15 cellular contexts compared by ENCODE assay signal in genomic region chr3:55899887-55900286, GRCh38.
DNase-seq lines count a peak whose midpoint lies in the region; ATAC-seq and TF ChIP-seq lines count a peak whose summit lies in the region.
"Had no signal": no experiment of that assay in that cellular context is flagged by ENCODE, and none has a peak within 500 bp of the region (broad histone marks: within the 10 kb centered on the region; RNA-seq: fewer than 3 reads in every experiment).

No MANE protein-coding gene starts in this region.

- H3K27me3 ChIP-seq in GM23338 (ENCODE audit: insufficient read depth) = no peaks in the 10 kb centered on the region
- no peaks in the 10 kb centered on the region for H3K27me3 ChIP-seq in hepatocyte

- H3K27ac Mint-ChIP-seq in GM23338 = no peak overlapping the region
- no peak overlapping the region for H3K27ac Mint-ChIP-seq in activated CD4-positive, alpha-beta memory T cell treated with anti-CD3 and anti-CD28 coated beads for 36 hours
- H3K27ac Mint-ChIP-seq: activated naive CD4-positive, alpha-beta T cell treated with anti-CD3 and anti-CD28 coated beads for 36 hours had no signal

- H3K4me2 ChIP-seq in GM23338 = no peak overlapping the region
- H3K4me2 ChIP-seq in hepatocyte = no peak overlapping the region

- H3K9me2 ChIP-seq in GM23338 (ENCODE audit: insufficient read depth) (no peaks in the 10 kb centered on the region), hepatocyte (replicated peaks; ENCODE audit: insufficient read depth) (no peaks in the 10 kb centered on the region)

- H3K36me3 ChIP-seq in GM23338 (ENCODE audit: insufficient read depth) (no peaks in the 10 kb centered on the region), hepatocyte (replicated peaks; ENCODE audit: insufficient read depth, low read depth) (no peaks in the 10 kb centered on the region)

- H2AFZ ChIP-seq in GM23338 (no peak overlapping the region), hepatocyte (no peak overlapping the region)
- H2AFZ ChIP-seq: GM23248 had no signal

- H3F3A ChIP-seq in GM23338 (replicated peaks; ENCODE audit: low read depth) = no peaks in the 10 kb centered on the region

- CTCF ChIA-PET in activated CD4-positive, alpha-beta memory T cell treated with anti-CD3 and anti-CD28 coated beads for 36 hours (lab: Charles Lee) = no interaction called here

- H3K9me3 Mint-ChIP-seq in GM23338 = no peaks in the 10 kb centered on the region
- H3K9me3 Mint-ChIP-seq in activated CD4-positive, alpha-beta memory T cell treated with anti-CD3 and anti-CD28 coated beads for 36 hours = peaks cover under 1% of the 10 kb centered on the region
- H3K9me3 Mint-ChIP-seq: activated naive CD4-positive, alpha-beta T cell treated with anti-CD3 and anti-CD28 coated beads for 36 hours had no signal

- peaks cover 16% of the 10 kb centered on the region for H3K4me1 Mint-ChIP-seq in GM23338
- no peaks in the 10 kb centered on the region for H3K4me1 Mint-ChIP-seq in activated CD4-positive, alpha-beta memory T cell treated with anti-CD3 and anti-CD28 coated beads for 36 hours (ENCODE audit: low read depth)

- H3K27ac ChIP-seq in 22Rv1 (no peak overlapping the region), GM23338 (ENCODE audit: low read depth) (no peak overlapping the region), hepatocyte (no peak overlapping the region), substantia nigra (ENCODE audit: low read depth, low read length, poor library complexity, severe bottlenecking) (no peak overlapping the region)
- H3K27ac ChIP-seq: GM23248 had no signal

- POLR2A ChIA-PET in activated CD4-positive, alpha-beta memory T cell treated with anti-CD3 and anti-CD28 coated beads for 36 hours (lab: Charles Lee) = no interaction called here

- 61% methylated on average over 3 of the region's 3 CpGs for WGBS in hepatocyte (ENCODE audit: low lambda C conversion rate, missing lambda C conversion rate)

- DNase-seq in GM23338 (ENCODE audit: low spot score) = peak; percentile 73
- DNase-seq in SK-MEL-5 (ENCODE audit: low read depth, low spot score) = peak; percentile 45
- peak; percentile 21 for DNase-seq in hepatocyte (ENCODE audit: low spot score)
- no peak for DNase-seq in activated CD4-positive, alpha-beta memory T cell treated with anti-CD3 and anti-CD28 coated beads for 36 hours
- no peak for DNase-seq in activated naive CD4-positive, alpha-beta T cell treated with anti-CD3 and anti-CD28 coated beads, Interleukin-2, amount 50 U/mL, for 16 hours
- DNase-seq in SKM-1 (lab: John Stamatoyannopoulos, UW; ENCODE audit: unreplicated experiment) = no peak
- DNase-seq in substantia nigra (lab: John Stamatoyannopoulos, UW) = no peak
- DNase-seq: activated naive CD4-positive, alpha-beta T cell treated with anti-CD3 and anti-CD28 coated beads for 36 hours; dermis blood vessel endothelial cell; EL; GM23248; NCI-H2171 treated with DMSO at 0.1 percent for 48 hours; SIG-M5; stimulated activated CD4-positive, alpha-beta T cell treated with anti-CD3 and anti-CD28 coated beads, Interleukin-4, amount 100 ng/mL, for 1 hour had no signal

- H4K20me1 ChIP-seq in GM23338 (replicated peaks; ENCODE audit: insufficient read depth) = no peaks in the 10 kb centered on the region
- no peaks in the 10 kb centered on the region for H4K20me1 ChIP-seq in hepatocyte (ENCODE audit: insufficient read depth, poor library complexity, severe bottlenecking)

- H3K4me3 Mint-ChIP-seq in GM23338 = no peak overlapping the region
- H3K4me3 Mint-ChIP-seq in activated CD4-positive, alpha-beta memory T cell treated with anti-CD3 and anti-CD28 coated beads for 36 hours = no peak overlapping the region
- H3K4me3 Mint-ChIP-seq: activated naive CD4-positive, alpha-beta T cell treated with anti-CD3 and anti-CD28 coated beads for 36 hours had no signal

- intact Hi-C loops in activated CD4-positive, alpha-beta memory T cell treated with anti-CD3 and anti-CD28 coated beads for 36 hours (cut with micrococcal nuclease) = no loop called here

- H3K79me2 ChIP-seq in GM23338 (replicated peaks; ENCODE audit: insufficient read depth) (no peaks in the 10 kb centered on the region), hepatocyte (no peaks in the 10 kb centered on the region)

- no peaks in the 10 kb centered on the region for H3K36me3 Mint-ChIP-seq in GM23338 (ENCODE audit: low read depth)
- no peaks in the 10 kb centered on the region for H3K36me3 Mint-ChIP-seq in activated CD4-positive, alpha-beta memory T cell treated with anti-CD3 and anti-CD28 coated beads for 36 hours

- H3K27me3 Mint-ChIP-seq in GM23338 (ENCODE audit: insufficient read depth, low read depth, poor library complexity) = no peaks in the 10 kb centered on the region
- no peaks in the 10 kb centered on the region for H3K27me3 Mint-ChIP-seq in activated CD4-positive, alpha-beta memory T cell treated with anti-CD3 and anti-CD28 coated beads for 36 hours

- no peaks in the 10 kb centered on the region for H3K9me3 ChIP-seq in hepatocyte (ENCODE audit: low read depth)

- H3K4me3 ChIP-seq in GM23338 = no peak overlapping the region
- no peak overlapping the region for H3K4me3 ChIP-seq in hepatocyte
- H3K4me3 ChIP-seq: GM23248 had no signal

- ATAC-seq in GM23338 = peak; percentile 78

- TF ChIP-seq CTCF in 22Rv1 (IDR thresholded peaks at IDR 0.05) (peak; percentile 45), GM23338 (conservative IDR thresholded peaks at IDR 0.05; ENCODE audit: low read depth in 2 of 2) (peak; percentile 70 to 79), hepatocyte (IDR thresholded peaks at IDR 0.05; ENCODE audit: poor library complexity) (peak; percentile 40)

- no peaks in the 10 kb centered on the region; the same call in 1 of the 2 replicates for H3K4me1 ChIP-seq in GM23338 (ENCODE audit: insufficient read depth)
- peaks cover 5% of the 10 kb centered on the region for H3K4me1 ChIP-seq in hepatocyte (ENCODE audit: insufficient read depth)

- in situ Hi-C loops in SK-MEL-5 (cut with HindIII; ENCODE audit: low pct_unique_long_range_greater_than_20kb, low sequenced_read_pairs) = no loop called here

TF ChIP-seq in GM23338, 12 proteins besides CTCF, POLR2A, EP300 and RAD21 (continues in another document):
- TF ChIP-seq CREB1 (CRISPR knock-in tag; IDR thresholded peaks at IDR 0.05; ENCODE audit: low read depth) = no peak
- TF ChIP-seq ZNF114 (CRISPR knock-in tag; IDR thresholded peaks at IDR 0.05) = no peak
- no peak for TF ChIP-seq ETS1 (IDR thresholded peaks at IDR 0.05)
- no peak for TF ChIP-seq NANOG (IDR thresholded peaks at IDR 0.05; ENCODE audit: borderline replicate concordance)
- TF ChIP-seq REST (IDR thresholded peaks at IDR 0.05; ENCODE audit: unreplicated experiment) = no peak
- no peak for TF ChIP-seq EZH2 (IDR thresholded peaks at IDR 0.05; ENCODE audit: low read depth, unreplicated experiment)

Comparison
In these comparisons a context has a peak if more than half of its experiments do, and no peak if none do; other contexts are left out.
1. DNase-seq: peak in GM23338 (single experiment), SK-MEL-5 (single experiment) and hepatocyte (single experiment); none in activated CD4-positive, alpha-beta memory T cell treated with anti-CD3 and anti-CD28 coated beads for 36 hours (single experiment), activated naive CD4-positive, alpha-beta T cell treated with anti-CD3 and anti-CD28 coated beads, Interleukin-2, amount 50 U/mL, for 16 hours (single experiment), SKM-1 (single experiment) and substantia nigra (0 of 49).
2. Peak in every context shown above with its lines, with median percentiles within 50 percentile points of each other: CTCF ChIP-seq.